In genomic region chr7:66817208-66817795, GRCh38 we compare ENCODE assay signal across 8 cellular contexts.
A peak's percentile ranks its signal among the peaks of the same experiment; 100 is the strongest.
DNase-seq lines count a peak whose midpoint lies in the region; ATAC-seq, FAIRE-seq and TF ChIP-seq lines count a peak whose summit lies in the region.
"Not testable (repeated sequence)": the region's sequence is repeated elsewhere in the genome, so short reads cannot be mapped to it uniquely, and the experiment has no call there.

No MANE protein-coding gene starts in this region.

- CTCF ChIA-PET in Panc1 (lab: Charles Lee): interaction anchor here (0.6 kb wide), 1 partner anchor 54 kb away, joined by 3 read pairs; no protein-coding TSS in a partner anchor
- CTCF ChIA-PET in activated CD8-positive, alpha-beta T cell treated with anti-CD3 and anti-CD28 coated beads, Interleukin-2, amount 10 ng/mL, durations not matched to agents 7 days and 5 days (lab: Charles Lee): not testable (repeated sequence)

- H3K4me1 ChIP-seq in Panc1 (ENCODE audit: control insufficient read depth, insufficient read depth, low read length); pancreas; upper lobe of left lung: not testable (repeated sequence)

- WGBS in pancreas, 2 donors: 59 to 64% methylated on average over 7 of the region's 8 CpGs
- 35 to 79% methylated on average over 4 to 5 of the region's 8 CpGs for WGBS in upper lobe of left lung, 2 donors

- H3K9me3 Mint-ChIP-seq in activated CD8-positive, alpha-beta T cell treated with anti-CD3 and anti-CD28 coated beads, Interleukin-2, amount 10 ng/mL, durations not matched to agents 7 days and 5 days (ENCODE audit: insufficient read depth): not testable (repeated sequence)

- BruUV-seq in Panc1 (replicated peaks; lab: Mats Ljungman, UMichigan): not testable (repeated sequence)

- in situ Hi-C loops in Panc1 (cut with HindIII; ENCODE audit: low pct_unique_long_range_greater_than_20kb, low sequenced_read_pairs): not testable (repeated sequence)

- not testable (repeated sequence) for DNase-seq in GM12891 (ENCODE audit: insufficient read length, low spot score); Panc1 (ENCODE audit: low read depth, low spot score); activated CD8-positive, alpha-beta T cell treated with anti-CD3 and anti-CD28 coated beads, Interleukin-2, amount 10 ng/mL, durations not matched to agents 7 days and 5 days; left cardiac atrium; upper lobe of left lung
- DNase-seq in Kasumi-1 (lab: John Stamatoyannopoulos, UW): peak; percentile 50 to 77
- DNase-seq in pancreas: peak in 1 of 6 donors; percentile 35

- not testable (repeated sequence) for H3K27me3 Mint-ChIP-seq in activated CD8-positive, alpha-beta T cell treated with anti-CD3 and anti-CD28 coated beads, Interleukin-2, amount 10 ng/mL, durations not matched to agents 7 days and 5 days (ENCODE audit: low read depth)

- ATAC-seq in HG02588 (IDR thresholded peaks at IDR 0.05; ENCODE audit: unreplicated experiment): peak; percentile 49
- peak; percentile 25; the same call in 1 of the 2 replicates for ATAC-seq in Panc1
- peak; percentile 33 for ATAC-seq in activated CD8-positive, alpha-beta T cell treated with anti-CD3 and anti-CD28 coated beads, Interleukin-2, amount 10 ng/mL, durations not matched to agents 7 days and 5 days
- ATAC-seq in left cardiac atrium: peak; percentile 38 to 71
- peak in 3 of 4 donors; percentile 45 to 75 (median 70) for ATAC-seq in pancreas
- ATAC-seq in upper lobe of left lung (ENCODE audit: low FRiP score in 2 of 2): peak; percentile 17 to 73

- not testable (repeated sequence) for TF ChIP-seq EP300 in upper lobe of left lung (IDR thresholded peaks at IDR 0.05)

- not testable (repeated sequence) for H3K27ac Mint-ChIP-seq in activated CD8-positive, alpha-beta T cell treated with anti-CD3 and anti-CD28 coated beads, Interleukin-2, amount 10 ng/mL, durations not matched to agents 7 days and 5 days

- H3K27me3 ChIP-seq in Panc1 (ENCODE audit: control insufficient read depth, insufficient read depth, low read length); pancreas; upper lobe of left lung: not testable (repeated sequence)

- not testable (repeated sequence) for H3K36me3 ChIP-seq in Panc1 (ENCODE audit: control insufficient read depth, insufficient read depth, low read length); pancreas; upper lobe of left lung

- not testable (repeated sequence) for H3K4me1 Mint-ChIP-seq in activated CD8-positive, alpha-beta T cell treated with anti-CD3 and anti-CD28 coated beads, Interleukin-2, amount 10 ng/mL, durations not matched to agents 7 days and 5 days (ENCODE audit: low read depth)

- not testable (repeated sequence) for H3K36me3 Mint-ChIP-seq in activated CD8-positive, alpha-beta T cell treated with anti-CD3 and anti-CD28 coated beads, Interleukin-2, amount 10 ng/mL, durations not matched to agents 7 days and 5 days (ENCODE audit: low read depth)

- not testable (repeated sequence) for TF ChIP-seq CTCF in Panc1 (IDR thresholded peaks at IDR 0.05); pancreas (IDR thresholded peaks at IDR 0.05); upper lobe of left lung (IDR thresholded peaks at IDR 0.05)

- not testable (repeated sequence) for H3K4me3 Mint-ChIP-seq in activated CD8-positive, alpha-beta T cell treated with anti-CD3 and anti-CD28 coated beads, Interleukin-2, amount 10 ng/mL, durations not matched to agents 7 days and 5 days

- intact Hi-C loops in Panc1 (cut with micrococcal nuclease; ENCODE audit: unreplicated experiment); left cardiac atrium (cut with DNase I); pancreas (cut with DNase I): not testable (repeated sequence)

- H3K4me3 ChIP-seq in Panc1 (ENCODE audit: low read depth in 2 of 2, low read length in 2 of 2); pancreas; upper lobe of left lung: not testable (repeated sequence)

- H3K9me3 ChIP-seq in Panc1 (ENCODE audit: control insufficient read depth, insufficient read depth, low read depth, low read length); pancreas; upper lobe of left lung: not testable (repeated sequence)

- POLR2A ChIA-PET in Panc1 (lab: Charles Lee); activated CD8-positive, alpha-beta T cell treated with anti-CD3 and anti-CD28 coated beads, Interleukin-2, amount 10 ng/mL, durations not matched to agents 7 days and 5 days (lab: Charles Lee): not testable (repeated sequence)

- peak; percentile 91 for FAIRE-seq in GM12891 (lab: Jason Lieb, UNC)
- FAIRE-seq in pancreas (lab: Jason Lieb, UNC): not testable (repeated sequence)

- TF ChIP-seq POLR2A in GM12891 (IDR thresholded peaks at IDR 0.05; ENCODE audit: low read depth, low read length); upper lobe of left lung (IDR thresholded peaks at IDR 0.05): not testable (repeated sequence)

- not testable (repeated sequence) for H3K27ac ChIP-seq in Panc1 (ENCODE audit: low read length); pancreas; upper lobe of left lung

TF ChIP-seq in GM12891, 5 proteins besides CTCF, POLR2A, EP300 and RAD21:
- 0 out of 2 replicates have a peak, but pooled peaks have one; percentile 13 for TF ChIP-seq SPI1 (IDR thresholded peaks at IDR 0.05; ENCODE audit: low read depth, low read length)
